8 cellular contexts compared by ENCODE assay signal in the genomic region with DNA sequence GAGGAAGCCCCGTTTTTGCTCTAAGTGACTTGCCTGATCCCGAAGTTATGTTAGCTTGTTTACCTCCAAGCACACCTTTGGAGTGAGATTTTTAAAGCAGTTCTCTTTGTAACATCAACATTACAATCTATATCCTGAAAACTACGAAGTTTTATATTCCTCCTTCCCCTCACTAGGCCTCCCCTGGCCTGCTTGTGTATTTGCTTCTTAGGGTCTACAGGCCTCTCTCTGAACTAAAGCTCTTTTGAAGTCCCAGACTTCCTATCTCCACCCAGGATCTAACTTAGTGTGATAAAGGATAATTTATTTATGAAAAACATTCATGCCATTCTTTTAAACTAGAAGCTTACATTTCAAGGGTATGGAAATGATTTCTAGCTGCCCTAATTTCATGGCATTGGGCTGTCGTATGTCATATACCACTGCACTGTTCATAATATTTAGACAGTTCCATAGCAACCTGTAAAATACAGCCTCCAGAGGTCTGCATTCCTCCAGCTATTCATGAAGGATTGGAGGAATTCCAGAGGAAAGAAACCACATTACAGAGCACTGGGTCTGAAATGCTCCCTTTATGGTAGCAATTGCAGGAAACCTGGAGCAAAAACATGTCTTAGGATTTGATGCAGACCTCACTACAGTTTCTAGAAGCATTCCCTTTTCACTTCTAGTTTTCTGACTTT. TPM values are rescaled to one million over a fixed set of nuclear protein-coding genes. Genes with fewer than 3 reads are reported as not detected.
DNase-seq lines count a peak whose midpoint lies in the region; ATAC-seq and TF ChIP-seq lines count a peak whose summit lies in the region.

No MANE protein-coding gene starts in this region.

- peak overlapping the region; percentile 65 to 83 (median 72) for H3K4me3 Mint-ChIP-seq in CD4-positive, CD25-positive, alpha-beta regulatory T cell
- H3K4me3 Mint-ChIP-seq in stimulated activated naive CD8-positive, alpha-beta T cell treated with anti-CD3 and anti-CD28 coated beads, Interleukin-15, amount 100 ng/mL, for 72 hours, result peak overlapping the region; percentile 11 to 58

- intact Hi-C loops in ascending aorta (cut with DNase I), result loop anchor here (2.0 kb wide), 2 partner anchors 15 to 19 kb away; no protein-coding TSS in a partner anchor

- no peak for ATAC-seq in CD4-positive, CD25-positive, alpha-beta regulatory T cell (ENCODE audit: low read depth in 2 of 2)
- peak; percentile 46 for ATAC-seq in stimulated activated naive CD8-positive, alpha-beta T cell treated with anti-CD3 and anti-CD28 coated beads, Interleukin-15, amount 100 ng/mL, for 72 hours
- ATAC-seq in GM19023 (IDR thresholded peaks at IDR 0.05; ENCODE audit: unreplicated experiment), result no peak
- ATAC-seq in HG02938 (IDR thresholded peaks at IDR 0.05; ENCODE audit: unreplicated experiment), result no peak

- H3K9me3 ChIP-seq in CD4-positive, CD25-positive, alpha-beta regulatory T cell (ENCODE audit: control insufficient read depth in 2 of 2, low read length in 2 of 2), result no peaks in the 10 kb centered on the region
- H3K9me3 ChIP-seq in ascending aorta, result no peaks in the 10 kb centered on the region

- peak overlapping the region; percentile 72 for H3K4me3 ChIP-seq in CD4-positive, CD25-positive, alpha-beta regulatory T cell (ENCODE audit: low read depth, low read length)
- no peak overlapping the region for H3K4me3 ChIP-seq in ascending aorta

- peak overlapping the region; percentile 95 to 99 (median 97) for H3K27ac Mint-ChIP-seq in CD4-positive, CD25-positive, alpha-beta regulatory T cell
- H3K27ac Mint-ChIP-seq in stimulated activated naive CD8-positive, alpha-beta T cell treated with anti-CD3 and anti-CD28 coated beads, Interleukin-15, amount 100 ng/mL, for 72 hours, result peak overlapping the region; percentile 21 to 23

- TF ChIP-seq CTCF in ascending aorta (IDR thresholded peaks at IDR 0.05), result no peak

- no peaks in the 10 kb centered on the region for H3K36me3 Mint-ChIP-seq in CD4-positive, CD25-positive, alpha-beta regulatory T cell

- no peaks in the 10 kb centered on the region for H3K9me3 Mint-ChIP-seq in CD4-positive, CD25-positive, alpha-beta regulatory T cell
- H3K9me3 Mint-ChIP-seq in stimulated activated naive CD8-positive, alpha-beta T cell treated with anti-CD3 and anti-CD28 coated beads, Interleukin-15, amount 100 ng/mL, for 72 hours, result peaks cover 0 to 6% of the 10 kb centered on the region in 2 donors

- peak in 1 of 3 donors; percentile 25 for DNase-seq in CD4-positive, CD25-positive, alpha-beta regulatory T cell
- DNase-seq in HPDE6-E6E7 (ENCODE audit: extremely low spot score) (peak; percentile 17), ascending aorta (ENCODE audit: low spot score in 2 of 2) (no peak), iPS-NIHi11 (ENCODE audit: low spot score) (peak; percentile 45), KBM-7 (no peak)
- DNase-seq in stimulated activated naive CD8-positive, alpha-beta T cell treated with anti-CD3 and anti-CD28 coated beads, Interleukin-15, amount 100 ng/mL, for 72 hours, result no peak

- no peaks in the 10 kb centered on the region for H3K36me3 ChIP-seq in CD4-positive, CD25-positive, alpha-beta regulatory T cell (ENCODE audit: control insufficient read depth, insufficient read depth, low read length)
- H3K36me3 ChIP-seq in ascending aorta, result no peaks in the 10 kb centered on the region

- in situ Hi-C loops in KBM-7 (cut with MboI; ENCODE audit: low pct_unique_long_range_greater_than_20kb, low sequenced_read_pairs), result no loop called here

- H3K27me3 ChIP-seq in CD4-positive, CD25-positive, alpha-beta regulatory T cell (ENCODE audit: control insufficient read depth, insufficient read depth, low read length), result no peaks in the 10 kb centered on the region
- H3K27me3 ChIP-seq in ascending aorta, result no peaks in the 10 kb centered on the region

- peaks cover 45% of the 10 kb centered on the region for H3K4me1 ChIP-seq in CD4-positive, CD25-positive, alpha-beta regulatory T cell (ENCODE audit: control insufficient read depth, insufficient read depth, low read length, poor library complexity, severe bottlenecking)
- peaks cover 12 to 20% of the 10 kb centered on the region in 2 donors for H3K4me1 ChIP-seq in ascending aorta

- no peaks in the 10 kb centered on the region for H3K27me3 Mint-ChIP-seq in CD4-positive, CD25-positive, alpha-beta regulatory T cell
- H3K27me3 Mint-ChIP-seq in stimulated activated naive CD8-positive, alpha-beta T cell treated with anti-CD3 and anti-CD28 coated beads, Interleukin-15, amount 100 ng/mL, for 72 hours, result no peaks in the 10 kb centered on the region

- H3K4me1 Mint-ChIP-seq in CD4-positive, CD25-positive, alpha-beta regulatory T cell, result peaks cover 43 to 81% (median 58%) of the 10 kb centered on the region in 4 donors
- H3K4me1 Mint-ChIP-seq in stimulated activated naive CD8-positive, alpha-beta T cell treated with anti-CD3 and anti-CD28 coated beads, Interleukin-15, amount 100 ng/mL, for 72 hours, result peaks cover 62% of the 10 kb centered on the region

- H3K27ac ChIP-seq in CD4-positive, CD25-positive, alpha-beta regulatory T cell (ENCODE audit: insufficient read depth, low read length, poor library complexity, severe bottlenecking), result peak overlapping the region; percentile 84
- peak overlapping the region; percentile 81 to 90 for H3K27ac ChIP-seq in ascending aorta

RNA-seq across cellular contexts. Expression of a gene that starts 36.0 kb away (rescaled TPM):
- 2,600 TPM for total RNA-seq in CD4-positive, CD25-positive, alpha-beta regulatory T cell
- 100 to 1,000 TPM; 118 to 294 (median 158) TPM for polyA plus RNA-seq in CD4-positive, CD25-positive, alpha-beta regulatory T cell
- total RNA-seq in ascending aorta, result 13.0 TPM

Comparison
In these comparisons a context has a peak if more than half of its experiments do, and no peak if none do; other contexts are left out.
1. DNase-seq: peak in HPDE6-E6E7 (single experiment) and iPS-NIHi11 (single experiment); none in ascending aorta (0 of 2), stimulated activated naive CD8-positive, alpha-beta T cell treated with anti-CD3 and anti-CD28 coated beads, Interleukin-15, amount 100 ng/mL, for 72 hours (0 of 2) and KBM-7 (single experiment).
2. RNA of a gene that starts 36.0 kb away (total RNA-seq): 2,600 TPM in CD4-positive, CD25-positive, alpha-beta regulatory T cell (single experiment); 13.0 TPM in ascending aorta (single experiment); every median in the first group is over 100 times any median in the second.